Comparison of ENCODE assay signal across 19 cellular contexts in the genomic region with DNA sequence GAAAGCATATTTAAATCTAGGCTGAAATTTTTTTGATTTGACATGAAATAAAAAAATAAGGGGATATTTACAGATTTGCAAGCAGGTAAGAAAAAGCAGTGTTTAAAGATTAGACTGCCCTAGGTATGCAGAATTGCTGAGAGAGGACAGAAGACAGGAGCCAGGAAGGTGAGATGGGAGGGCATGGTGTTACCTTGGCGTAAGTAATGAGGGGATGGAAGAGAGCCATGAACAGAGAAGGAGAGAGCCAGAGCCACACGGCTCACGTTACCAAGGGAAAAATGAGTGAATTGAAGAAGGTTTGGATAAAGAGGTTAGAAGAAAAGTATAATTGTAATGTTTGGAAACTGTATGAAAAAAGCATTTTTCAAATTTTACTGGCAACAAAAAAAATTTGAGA.
A peak's percentile ranks its signal among the peaks of the same experiment; 100 is the strongest.
DNase-seq lines count a peak whose midpoint lies in the region; TF ChIP-seq lines count a peak whose summit lies in the region.
"Had no signal": no experiment of that assay in that cellular context is flagged by ENCODE, and none has a peak within 500 bp of the region (broad histone marks: within the 10 kb centered on the region; RNA-seq: fewer than 3 reads in every experiment).

No MANE protein-coding gene starts in this region.

- no peaks in the 10 kb centered on the region for H3K27me3 ChIP-seq in spleen (replicated peaks in 1 of 7)
- H3K27me3 ChIP-seq: BLaER1 treated with 17β-estradiol and CSF1 and Interleukin-3, amounts not matched to agents 10 nM and 100 nM had no signal

- WGBS in spleen, 5 donors, result 85 to 95% (median 89%) methylated on average over 3 of the region's 3 CpGs

- no peak overlapping the region for H3K4me3 ChIP-seq in spleen
- H3K4me3 ChIP-seq: A549; BLaER1 treated with 17β-estradiol and CSF1 and Interleukin-3, amounts not matched to agents 10 nM and 100 nM had no signal

- TF ChIP-seq POLR2A in spleen (IDR thresholded peaks at IDR 0.05), result no peak

- H3K27ac ChIP-seq in spleen, result peak overlapping the region in 5 of 8 donors; percentile 21 to 70 (median 53)
- H3K27ac ChIP-seq: 22Rv1; A549; BLaER1 treated with 17β-estradiol and CSF1 and Interleukin-3, amounts not matched to agents 10 nM and 100 nM; C4-2B had no signal

- intact Hi-C loops in spleen (cut with DNase I; ENCODE audit: low total_unique reads), result no loop called here

- H3K36me3 ChIP-seq in spleen, result no peaks in the 10 kb centered on the region
- H3K36me3 ChIP-seq: BLaER1 treated with 17β-estradiol and CSF1 and Interleukin-3, amounts not matched to agents 10 nM and 100 nM had no signal

- no peaks in the 10 kb centered on the region for H3K4me1 ChIP-seq in spleen
- H3K4me1 ChIP-seq: A549, Caco-2 had no signal

- peaks cover 0 to 15% (median 2%) of the 10 kb centered on the region in 8 donors for H3K9me3 ChIP-seq in spleen
- H3K9me3 ChIP-seq: A549, Caco-2 had no signal

- DNase-seq in G401 (ENCODE audit: low spot score) (peak; percentile 94), cerebellar cortex (ENCODE audit: low spot score) (peak; percentile 91), cerebellum (ENCODE audit: low spot score) (peak; percentile 81), spleen (no peak), DMS79 treated with DMSO at 0.1 percent for 48 hours (lab: John Stamatoyannopoulos, UW) (no peak), T-helper 1 cell (no peak), middle frontal gyrus (ENCODE audit: extremely low spot score, low spot score) (no peak)
- DNase-seq: AML-193; Caco-2; Calu3; CD4-positive, alpha-beta T cell; CD8-positive, alpha-beta T cell; DND-41; EL; GF-D8 had no signal

- TF ChIP-seq CTCF in spleen (IDR thresholded peaks at IDR 0.05 in 8 of 11, conservative IDR thresholded peaks at IDR 0.05 in 3 of 11), result no peak

- in situ Hi-C loops in G401 (cut with HindIII; ENCODE audit: low sequenced_read_pairs), result no loop called here

Comparison
In these comparisons a context has a peak if more than half of its experiments do, and no peak if none do; other contexts are left out.
1. DNase-seq: peak in G401 (single experiment), cerebellar cortex (single experiment) and cerebellum (single experiment); none in spleen (single experiment), DMS79 treated with DMSO at 0.1 percent for 48 hours (single experiment), T-helper 1 cell (0 of 5) and middle frontal gyrus (single experiment).